Comparison of ENCODE assay signal across 25 cellular contexts in the genomic region with DNA sequence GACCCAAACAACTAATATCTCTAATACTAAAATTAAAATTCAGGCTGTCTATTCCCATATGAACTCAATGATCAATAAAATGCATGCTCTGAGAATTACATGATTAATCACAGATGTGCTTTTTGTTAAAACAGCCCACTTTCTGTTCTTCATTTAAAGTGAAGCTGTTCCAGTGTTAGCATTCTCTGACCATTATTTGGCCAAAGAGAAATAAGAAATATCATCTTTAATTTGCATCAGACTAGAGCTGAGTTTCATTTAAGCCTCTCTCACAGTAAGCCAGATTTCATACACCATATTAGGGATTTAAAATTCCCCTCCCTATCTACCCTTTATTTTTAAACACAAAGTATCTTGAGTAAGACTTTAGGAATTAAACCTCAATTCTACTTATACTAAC.
"Had no signal": no experiment of that assay in that cellular context is flagged by ENCODE, and none has a peak within 500 bp of the region (broad histone marks: within the 10 kb centered on the region; RNA-seq: fewer than 3 reads in every experiment).

No MANE protein-coding gene starts in this region.

- DNase-seq: activated CD4-positive, alpha-beta T cell treated with anti-CD3 and anti-CD28 coated beads, Interleukin-2, amount 10 ng/mL, durations not matched to agents 7 days and 5 days; activated CD4-positive, alpha-beta T cell treated with anti-CD3 and anti-CD28 coated beads, Interleukin-2, amount 50 U/mL, for 48 hours; activated CD8-positive, alpha-beta T cell treated with anti-CD3 and anti-CD28 coated beads, Interleukin-2, amount 10 ng/mL, durations not matched to agents 7 days and 5 days; activated gamma-delta T cell; activated naive CD4-positive, alpha-beta T cell treated with Interleukin-2 at 50 U/mL for 16 hours; activated naive CD8-positive, alpha-beta T cell treated with anti-CD3 and anti-CD28 coated beads, Interleukin-2, amount 10 ng/mL, durations not matched to agents 7 days and 5 days; activated T-cell treated with anti-CD3 and anti-CD28 coated beads, Interleukin-2, amount 50 U/mL, for 24 hours; adrenal gland; caudate nucleus; cerebellar nuclear complex; NCI-H1092 treated with DMSO at 0.1 percent for 48 hours; NCI-H1417; NCI-H146; NCI-H187; NCI-H2081; NCI-H2171 treated with DMSO at 0.1 percent for 48 hours; NCI-H226; NCI-H446 treated with DMSO at 0.1 percent for 48 hours; NCI-H524 treated with DMSO at 0.1 percent for 48 hours; NK-92 treated with Interleukin-12 subunit alpha and Interleukin-12 subunit beta, amount 100 ng/mL, for 24 hours; PC-9; Right ventricle myocardium superior had no signal

- FAIRE-seq: bronchial epithelial cell, RCC 7860, TTC549 had no signal

- H3K4me3 ChIP-seq: adrenal gland, PC-9 had no signal
